Comparison of ENCODE assay signal across 8 cellular contexts in genomic region chr11:26276798-26277424, GRCh38. TPM values are rescaled to one million over a fixed set of nuclear protein-coding genes. Genes with fewer than 3 reads are reported as not detected.
DNase-seq lines count a peak whose midpoint lies in the region; ATAC-seq and TF ChIP-seq lines count a peak whose summit lies in the region.

No MANE protein-coding gene starts in this region.

- H3K27ac ChIP-seq in DOHH2 (ENCODE audit: low read depth, low read length), result no peak overlapping the region
- H3K27ac ChIP-seq in heart left ventricle, result no peak overlapping the region
- no peak overlapping the region for H3K27ac ChIP-seq in prostate gland

- H3K27ac Mint-ChIP-seq in activated T-helper 2 cell treated with anti-CD3 and anti-CD28 coated beads, Interferon-gamma antibody, Interleukin-2, Interleukin-4, amounts not matched to agents 10 μg/mL and 5 μg/mL and 100 μg/mL, durations not matched to agents 14 hours and 24 hours and 36 hours, result no peak overlapping the region

- H3K79me2 ChIP-seq in DOHH2 (ENCODE audit: control insufficient read depth, low read length), result no peaks in the 10 kb centered on the region

- H4K20me1 ChIP-seq in DOHH2 (ENCODE audit: control insufficient read depth, insufficient read depth, low read depth, low read length), result no peaks in the 10 kb centered on the region

- no peak overlapping the region for H3K4me2 ChIP-seq in DOHH2 (ENCODE audit: low read length)

- intact Hi-C loops in activated T-helper 2 cell treated with anti-CD3 and anti-CD28 coated beads, Interferon-gamma antibody, Interleukin-2, Interleukin-4, amounts not matched to agents 10 μg/mL and 5 μg/mL and 100 μg/mL, durations not matched to agents 14 hours and 24 hours and 36 hours (cut with micrococcal nuclease), result loop anchor here (2.0 kb wide), 1 partner anchor 294 kb away; no protein-coding TSS in a partner anchor
- intact Hi-C loops in heart left ventricle (cut with DNase I), result loop anchor here (1.0 to 5.0 kb wide), 4 partner anchors 294 to 296 kb away; no protein-coding TSS in a partner anchor
- intact Hi-C loops in prostate gland (cut with DNase I), result loop anchor here (5.0 kb wide), 1 partner anchor 295 kb away; no protein-coding TSS in a partner anchor

- ATAC-seq in GM19372 (IDR thresholded peaks at IDR 0.05; ENCODE audit: low read depth, unreplicated experiment), result peak; percentile 90
- ATAC-seq in HG03354 (IDR thresholded peaks at IDR 0.05; ENCODE audit: poor library complexity, severe bottlenecking, unreplicated experiment), result peak; percentile 96
- ATAC-seq in heart left ventricle, result peak in 1 of 4 donors; percentile 54

- no peaks in the 10 kb centered on the region for H3K9me2 ChIP-seq in DOHH2 (replicated peaks; ENCODE audit: control insufficient read depth, low read length)

- H3K4me3 ChIP-seq in DOHH2 (ENCODE audit: low read length) (no peak overlapping the region), heart left ventricle (no peak overlapping the region), prostate gland (no peak overlapping the region)

- H3K27me3 ChIP-seq in DOHH2 (ENCODE audit: control insufficient read depth, low read length), result no peaks in the 10 kb centered on the region
- H3K27me3 ChIP-seq in heart left ventricle, result peaks cover 0 to 4% (median 0%) of the 10 kb centered on the region in 9 donors
- H3K27me3 ChIP-seq in prostate gland (replicated peaks; ENCODE audit: insufficient read depth), result no peaks in the 10 kb centered on the region

- WGBS in heart left ventricle, 4 donors, result 3 to 6% (median 5%) methylated on average over 4 of the region's 4 CpGs
- 9% methylated on average over 4 of the region's 4 CpGs for WGBS in prostate gland

- H3K36me3 Mint-ChIP-seq in activated T-helper 2 cell treated with anti-CD3 and anti-CD28 coated beads, Interferon-gamma antibody, Interleukin-2, Interleukin-4, amounts not matched to agents 10 μg/mL and 5 μg/mL and 100 μg/mL, durations not matched to agents 14 hours and 24 hours and 36 hours (ENCODE audit: low read depth), result no peaks in the 10 kb centered on the region

- peaks cover 2% of the 10 kb centered on the region for H3K4me1 Mint-ChIP-seq in activated T-helper 2 cell treated with anti-CD3 and anti-CD28 coated beads, Interferon-gamma antibody, Interleukin-2, Interleukin-4, amounts not matched to agents 10 μg/mL and 5 μg/mL and 100 μg/mL, durations not matched to agents 14 hours and 24 hours and 36 hours (ENCODE audit: low read depth)

- no peaks in the 10 kb centered on the region for H3K36me3 ChIP-seq in DOHH2 (ENCODE audit: control insufficient read depth, low read length)
- no peaks in the 10 kb centered on the region for H3K36me3 ChIP-seq in heart left ventricle
- H3K36me3 ChIP-seq in prostate gland, result no peaks in the 10 kb centered on the region

- TF ChIP-seq CTCF in DOHH2 (IDR thresholded peaks at IDR 0.05; ENCODE audit: low read depth, low read length, poor library complexity, severe bottlenecking), result peak; percentile 94
- TF ChIP-seq CTCF in heart left ventricle (IDR thresholded peaks at IDR 0.05), result peak; percentile 84 to 97 (median 92)
- TF ChIP-seq CTCF in prostate gland (IDR thresholded peaks at IDR 0.05), result peak; percentile 64 to 81 (median 73)

- H3K4me1 ChIP-seq in DOHH2 (ENCODE audit: control insufficient read depth, low read length) (no peaks in the 10 kb centered on the region), heart left ventricle (no peaks in the 10 kb centered on the region), prostate gland (replicated peaks) (no peaks in the 10 kb centered on the region)

- H3K27me3 Mint-ChIP-seq in activated T-helper 2 cell treated with anti-CD3 and anti-CD28 coated beads, Interferon-gamma antibody, Interleukin-2, Interleukin-4, amounts not matched to agents 10 μg/mL and 5 μg/mL and 100 μg/mL, durations not matched to agents 14 hours and 24 hours and 36 hours (ENCODE audit: low read depth), result no peaks in the 10 kb centered on the region

- no peaks in the 10 kb centered on the region for H3K9me3 Mint-ChIP-seq in activated T-helper 2 cell treated with anti-CD3 and anti-CD28 coated beads, Interferon-gamma antibody, Interleukin-2, Interleukin-4, amounts not matched to agents 10 μg/mL and 5 μg/mL and 100 μg/mL, durations not matched to agents 14 hours and 24 hours and 36 hours

- H3K9me3 ChIP-seq in DOHH2 (ENCODE audit: control insufficient read depth, insufficient read depth, low read length) (no peaks in the 10 kb centered on the region), heart left ventricle (no peaks in the 10 kb centered on the region), prostate gland (no peaks in the 10 kb centered on the region)

- H3F3A ChIP-seq in DOHH2 (ENCODE audit: control insufficient read depth, insufficient read depth), result no peaks in the 10 kb centered on the region

- TF ChIP-seq POLR2A in heart left ventricle (IDR thresholded peaks at IDR 0.05), result no peak
- no peak for TF ChIP-seq POLR2A in prostate gland (IDR thresholded peaks at IDR 0.05)

- DNase-seq in NCI-H82 (lab: John Stamatoyannopoulos, UW), result peak; percentile 66
- DNase-seq in activated T-helper 2 cell treated with anti-CD3 and anti-CD28 coated beads, Interferon-gamma antibody, Interleukin-2, Interleukin-4, amounts not matched to agents 10 μg/mL and 5 μg/mL and 100 μg/mL, durations not matched to agents 14 hours and 24 hours and 36 hours (ENCODE audit: low spot score), result peak; percentile 20
- DNase-seq in heart left ventricle, result peak in 3 of 5 donors; percentile 32 to 38 (median 37)
- DNase-seq in prostate gland (ENCODE audit: low spot score), result peak; percentile 14
- no peak for DNase-seq in epidermal melanocyte (ENCODE audit: insufficient read length, low spot score)

- H3K4me3 Mint-ChIP-seq in activated T-helper 2 cell treated with anti-CD3 and anti-CD28 coated beads, Interferon-gamma antibody, Interleukin-2, Interleukin-4, amounts not matched to agents 10 μg/mL and 5 μg/mL and 100 μg/mL, durations not matched to agents 14 hours and 24 hours and 36 hours (ENCODE audit: low read depth), result no peak overlapping the region

RNA-seq across cellular contexts. Expression of gene ANO3, which starts 55.0 kb away (rescaled TPM):
- not detected in 2 replicates for total RNA-seq in activated T-helper 2 cell treated with anti-CD3 and anti-CD28 coated beads, Interferon-gamma antibody, Interleukin-2, Interleukin-4, amounts not matched to agents 10 μg/mL and 5 μg/mL and 100 μg/mL, durations not matched to agents 14 hours and 24 hours and 36 hours
- total RNA-seq in heart left ventricle (under 1 TPM in 3 of 9 donors, not detected in 6; 0.12 to 0.54 (median 0.29) TPM), prostate gland (under 1 TPM in 1 of 2 donors, not detected in 1; 0.68 TPM)
- under 1 TPM; 0.04 to 0.06 TPM for polyA plus RNA-seq in heart left ventricle
